In genomic region chr16:2968738-2969544, GRCh38 we compare ENCODE assay signal across 8 cellular contexts. TPM values are rescaled to one million over a fixed set of nuclear protein-coding genes. Genes with fewer than 3 reads are reported as not detected.
DNase-seq lines count a peak whose midpoint lies in the region; ATAC-seq, FAIRE-seq and TF ChIP-seq lines count a peak whose summit lies in the region.

PAQR4 (plus strand) TSS chr16:2969348; CDS start chr16:2969675, 327 bp downstream.

- peak within 1 kb of the TSS; percentile 70 for H3K9ac ChIP-seq in keratinocyte (ENCODE audit: control insufficient read depth, extremely low read depth, insufficient read depth, low read length)

- no peaks in the 10 kb centered on the region for H3K9me3 Mint-ChIP-seq in central memory CD8-positive, alpha-beta T cell

- in situ Hi-C loops in GM18951 (cut with MboI; ENCODE audit: low sequenced_read_pairs, unreplicated experiment) = no loop called here

- peak; percentile 66 for ATAC-seq in HG03159 (IDR thresholded peaks at IDR 0.05; ENCODE audit: unreplicated experiment)
- ATAC-seq in central memory CD8-positive, alpha-beta T cell (replicated peaks; ENCODE audit: extremely low read depth, poor library complexity, severe bottlenecking) = peak; percentile 74

- H3K27ac Mint-ChIP-seq in central memory CD8-positive, alpha-beta T cell (ENCODE audit: low read depth) = no peak within 1 kb of the TSS

- no peaks in the 10 kb centered on the region for H3K9me3 ChIP-seq in keratinocyte (ENCODE audit: control insufficient read depth, low read depth, low read length)

- TF ChIP-seq CTCF in AG09319 (IDR thresholded peaks at IDR 0.05; ENCODE audit: low read depth, low read length) = no peak
- TF ChIP-seq CTCF in keratinocyte (optimal IDR thresholded peaks at IDR 0.05 in 1 of 3, IDR thresholded peaks at IDR 0.05 in 1 of 3, conservative IDR thresholded peaks at IDR 0.05 in 1 of 3; ENCODE audit: extremely low read depth in 1 of 3, insufficient read depth in 2 of 3, low read length in 3 of 3) = no peak

- dilution Hi-C loops in keratinocyte (cut with MboI; ENCODE audit: extremely low pct_ligation_motif_present, low sequenced_read_pairs) = no loop called here

- DNase-seq in AG09319 (ENCODE audit: extremely low read depth, low read depth) (peak; percentile 44), NCI-H226 (peak; percentile 85), keratinocyte (ENCODE audit: low read depth, low spot score) (no peak)
- DNase-seq in activated CD4-positive, CD25-positive, alpha-beta regulatory T cell treated with anti-CD3 and anti-CD28 coated beads, Interleukin-2, amount 50 U/mL, for 16 hours (ENCODE audit: low read depth, low spot score) = peak; percentile 48
- DNase-seq in central memory CD8-positive, alpha-beta T cell (ENCODE audit: low spot score in 2 of 2) = peak; percentile 53 to 55
- DNase-seq in stimulated activated CD4-positive, alpha-beta T cell treated with anti-CD3 and anti-CD28 coated beads, Interleukin-12 subunit alpha, Interleukin-12 subunit beta, amount 100 ng/mL, for 4 hours = peak; percentile 75

- peak within 1 kb of the TSS; percentile 70 for H3K4me3 Mint-ChIP-seq in central memory CD8-positive, alpha-beta T cell

- H3K36me3 ChIP-seq in keratinocyte (ENCODE audit: control insufficient read depth in 2 of 2, extremely low read depth in 1 of 2, insufficient read depth in 2 of 2, low read length in 2 of 2) = peaks cover 0 to 8% of the 10 kb centered on the region in 2 experiments

- H3K4me1 Mint-ChIP-seq in central memory CD8-positive, alpha-beta T cell = peaks cover 21% of the 10 kb centered on the region

- H3K4me3 ChIP-seq in keratinocyte (ENCODE audit: control insufficient read depth in 2 of 3, extremely low read depth in 1 of 3, insufficient read depth in 2 of 3, low read depth in 1 of 3, low read length in 3 of 3) = peak within 1 kb of the TSS; percentile 70 to 78 (median 72)

- peaks cover 2% of the 10 kb centered on the region for H3K9me1 ChIP-seq in keratinocyte (ENCODE audit: control insufficient read depth, extremely low read depth, insufficient read depth, low read length)

- peak; percentile 62 for TF ChIP-seq POLR2A in GM18951 (IDR thresholded peaks at IDR 0.05; ENCODE audit: extremely low read depth, insufficient read depth, insufficient read length)

- peaks cover 11% of the 10 kb centered on the region for H3K79me2 ChIP-seq in keratinocyte (ENCODE audit: control insufficient read depth, insufficient read depth, low read length)

- peaks cover 29% of the 10 kb centered on the region for H3K27me3 Mint-ChIP-seq in central memory CD8-positive, alpha-beta T cell

- peaks cover 3% of the 10 kb centered on the region for H3K36me3 Mint-ChIP-seq in central memory CD8-positive, alpha-beta T cell (ENCODE audit: insufficient read depth)

- H2AFZ ChIP-seq in keratinocyte (ENCODE audit: control insufficient read depth, low read length) = peak within 1 kb of the TSS; percentile 65

- H3K27ac ChIP-seq in keratinocyte (ENCODE audit: control insufficient read depth, insufficient read depth, low read length) = peak within 1 kb of the TSS; percentile 45

- peak within 1 kb of the TSS; percentile 85 for H3K4me2 ChIP-seq in keratinocyte (ENCODE audit: control insufficient read depth, extremely low read depth, insufficient read depth, low read depth, low read length)

- FAIRE-seq in keratinocyte (lab: Jason Lieb, UNC) = no peak

- H4K20me1 ChIP-seq in keratinocyte (ENCODE audit: control insufficient read depth, extremely low read depth, insufficient read depth, low read length) = peaks cover 9% of the 10 kb centered on the region

- peaks cover 24% of the 10 kb centered on the region for H3K4me1 ChIP-seq in keratinocyte (ENCODE audit: control insufficient read depth, extremely low read depth, insufficient read depth, low read length)

- H3K27me3 ChIP-seq in keratinocyte (ENCODE audit: control insufficient read depth, extremely low read depth, insufficient read depth, low read length) = no peaks in the 10 kb centered on the region

RNA-seq across cellular contexts. Expression of gene PAQR4, which starts in this region (rescaled TPM):
- 16.8 to 26.6 TPM (median 18.4 TPM) in 3 replicates for polyA plus RNA-seq in keratinocyte
- 2.1 TPM for polyA plus RNA-seq in keratinocyte (2011; ENCODE audit: low read depth)
- polyA plus RNA-seq in keratinocyte (2011; cell fraction: cytosol; rRNA removed) = 20.9 and 30.4 TPM in 2 replicates
- 38.6 and 51.9 TPM in 2 replicates for polyA plus RNA-seq in keratinocyte (2011; cell fraction: nucleus; rRNA removed)
- 8.2 and 19.1 TPM in 2 replicates for polyA plus RNA-seq in keratinocyte (2012; ENCODE audit: low replicate concordance)
- 15.9 to 29.1 TPM (median 21.6 TPM) in 3 replicates for polyA minus RNA-seq in keratinocyte
- 65.2 TPM for polyA minus RNA-seq in keratinocyte (2011; cell fraction: cytosol; rRNA and poly(A)+ RNA removed)
- 18.8 and 21.0 TPM in 2 replicates for polyA minus RNA-seq in keratinocyte (2011; cell fraction: nucleus; rRNA and poly(A)+ RNA removed)
